10 cellular contexts compared by ENCODE assay signal in genomic region chr1:32988665-32989064, GRCh38. TPM values are rescaled to one million over a fixed set of nuclear protein-coding genes. Genes with fewer than 3 reads are reported as not detected.
DNase-seq lines count a peak whose midpoint lies in the region; ATAC-seq lines count a peak whose summit lies in the region.
"Had no signal": no experiment of that assay in that cellular context is flagged by ENCODE, and none has a peak within 500 bp of the region (broad histone marks: within the 10 kb centered on the region; RNA-seq: fewer than 3 reads in every experiment).

No MANE protein-coding gene starts in this region.

- peaks cover 76% of the 10 kb centered on the region for H3K4me1 Mint-ChIP-seq in stimulated activated naive CD8-positive, alpha-beta T cell treated with anti-CD3 and anti-CD28 coated beads, Interleukin-15, Interleukin-2, amounts not matched to agents 100 ng/mL and 50 ng/mL, for 24 hours (ENCODE audit: low read depth)

- no peaks in the 10 kb centered on the region for H3K79me1 ChIP-seq in mesenchymal stem cell (replicated peaks; ENCODE audit: low read length, poor library complexity, severe bottlenecking)

- peak overlapping the region in 1 of 2 experiments; percentile 0 for H3K4ac ChIP-seq in mesenchymal stem cell (ENCODE audit: low read depth in 1 of 2, low read length in 2 of 2)

- no peaks in the 10 kb centered on the region for H3K36me3 Mint-ChIP-seq in stimulated activated naive CD8-positive, alpha-beta T cell treated with anti-CD3 and anti-CD28 coated beads, Interleukin-15, Interleukin-2, amounts not matched to agents 100 ng/mL and 50 ng/mL, for 24 hours (ENCODE audit: low read depth)

- no peak overlapping the region for H3K14ac ChIP-seq in mesenchymal stem cell (ENCODE audit: low read length in 2 of 2)

- H3K9me3 Mint-ChIP-seq in stimulated activated naive CD8-positive, alpha-beta T cell treated with anti-CD3 and anti-CD28 coated beads, Interleukin-15, Interleukin-2, amounts not matched to agents 100 ng/mL and 50 ng/mL, for 24 hours: no peaks in the 10 kb centered on the region
- H3K9me3 Mint-ChIP-seq: neural crest cell had no signal

- H3K9me3 ChIP-seq in mesenchymal stem cell (ENCODE audit: control insufficient read depth, low read length): no peaks in the 10 kb centered on the region

- H3K4me3 ChIP-seq in mesenchymal stem cell (ENCODE audit: insufficient read depth in 1 of 2, low read depth in 1 of 2, low read length in 2 of 2): peak overlapping the region in 1 of 2 experiments; percentile 39

- ATAC-seq in stimulated activated naive CD8-positive, alpha-beta T cell treated with anti-CD3 and anti-CD28 coated beads, Interleukin-15, Interleukin-2, amounts not matched to agents 100 U/mL and 50 U/mL, for 24 hours: no peak
- no peak for ATAC-seq in GM18858 (IDR thresholded peaks at IDR 0.05; ENCODE audit: unreplicated experiment)

- no peak overlapping the region for H3K23ac ChIP-seq in mesenchymal stem cell (ENCODE audit: low read length in 2 of 2)

- no peak overlapping the region for H2BK120ac ChIP-seq in mesenchymal stem cell (ENCODE audit: low read depth, low read length)

- no peak overlapping the region for H3K4me2 ChIP-seq in mesenchymal stem cell (ENCODE audit: low read length, poor library complexity, severe bottlenecking)

- H3K4me3 Mint-ChIP-seq in stimulated activated naive CD8-positive, alpha-beta T cell treated with anti-CD3 and anti-CD28 coated beads, Interleukin-15, Interleukin-2, amounts not matched to agents 100 ng/mL and 50 ng/mL, for 24 hours: no peak overlapping the region
- H3K4me3 Mint-ChIP-seq: neural crest cell had no signal

- H3K18ac ChIP-seq in mesenchymal stem cell (ENCODE audit: low read depth in 1 of 2, low read length in 2 of 2): no peak overlapping the region

- no peaks in the 10 kb centered on the region for H3K27me3 ChIP-seq in mesenchymal stem cell (ENCODE audit: control insufficient read depth in 1 of 2, insufficient read depth in 1 of 2, low read length in 2 of 2)

- H2BK12ac ChIP-seq in mesenchymal stem cell (ENCODE audit: low read length in 2 of 2): peak overlapping the region in 1 of 2 experiments; percentile 37

- no peaks in the 10 kb centered on the region for H3K27me3 Mint-ChIP-seq in stimulated activated naive CD8-positive, alpha-beta T cell treated with anti-CD3 and anti-CD28 coated beads, Interleukin-15, Interleukin-2, amounts not matched to agents 100 ng/mL and 50 ng/mL, for 24 hours

- no peak overlapping the region for H2BK15ac ChIP-seq in mesenchymal stem cell (ENCODE audit: low read depth, poor library complexity, severe bottlenecking)

- H2BK5ac ChIP-seq in mesenchymal stem cell (ENCODE audit: low read depth, low read length, poor library complexity, severe bottlenecking): no peak overlapping the region

- H4K8ac ChIP-seq in mesenchymal stem cell (ENCODE audit: low read length): no peak overlapping the region

- H4K91ac ChIP-seq in mesenchymal stem cell (ENCODE audit: low read length): no peak overlapping the region

- DNase-seq in stimulated activated naive CD8-positive, alpha-beta T cell treated with anti-CD3 and anti-CD28 coated beads, Interleukin-15, Interleukin-2, amounts not matched to agents 100 U/mL and 50 U/mL, for 24 hours: no peak
- DNase-seq in caudate nucleus (lab: John Stamatoyannopoulos, UW): no peak
- peak; percentile 49 for DNase-seq in mesenchymal stem cell
- no peak for DNase-seq in SIG-M5 (lab: John Stamatoyannopoulos, UW)
- no peak for DNase-seq in AG20443 (ENCODE audit: low spot score)
- DNase-seq in hippocampal formation (lab: John Stamatoyannopoulos, UW): no peak
- DNase-seq: NCI-H446 treated with DMSO at 0.1 percent for 48 hours had no signal

- H3K4me1 ChIP-seq in mesenchymal stem cell (ENCODE audit: control insufficient read depth, insufficient read depth, low read depth, low read length): peaks cover 19% of the 10 kb centered on the region

- peak overlapping the region; percentile 88 for H3K27ac Mint-ChIP-seq in stimulated activated naive CD8-positive, alpha-beta T cell treated with anti-CD3 and anti-CD28 coated beads, Interleukin-15, Interleukin-2, amounts not matched to agents 100 ng/mL and 50 ng/mL, for 24 hours

- H3K36me3 ChIP-seq in mesenchymal stem cell (ENCODE audit: control insufficient read depth in 1 of 2, insufficient read depth in 2 of 2, low read depth in 1 of 2, low read length in 2 of 2): no peaks in the 10 kb centered on the region

- peak overlapping the region; percentile 11 for H2AK5ac ChIP-seq in mesenchymal stem cell (ENCODE audit: low read length, severe bottlenecking)

- peak overlapping the region; percentile 32 for H3K27ac ChIP-seq in caudate nucleus (ENCODE audit: low read depth, low read length)
- peak overlapping the region; percentile 37 for H3K27ac ChIP-seq in mesenchymal stem cell (ENCODE audit: low read length, poor library complexity, severe bottlenecking)

- H3K9ac ChIP-seq in mesenchymal stem cell (ENCODE audit: low read length): peak overlapping the region; percentile 68

- H2AFZ ChIP-seq in mesenchymal stem cell (ENCODE audit: low read depth, low read length): no peak overlapping the region

RNA-seq across cellular contexts. Expression of gene RNF19B, which starts 24.1 kb away (rescaled TPM):
- polyA plus RNA-seq in mesenchymal stem cell (2013, experiment 1 of 2): 6.5 TPM
- polyA plus RNA-seq in mesenchymal stem cell (2013, experiment 2 of 2): 6.1 TPM

RNA-seq across cellular contexts. Expression of gene AK2, which starts 48.0 kb away (rescaled TPM):
- 81.3 TPM for polyA plus RNA-seq in mesenchymal stem cell (2013, experiment 1 of 2)
- polyA plus RNA-seq in mesenchymal stem cell (2013, experiment 2 of 2): 82.4 TPM
